In genomic region chr14:102333395-102333794, GRCh38 we compare ENCODE assay signal across 20 cellular contexts. TPM values are rescaled to one million over a fixed set of nuclear protein-coding genes. Genes with fewer than 3 reads are reported as not detected.
DNase-seq lines count a peak whose midpoint lies in the region; ATAC-seq and TF ChIP-seq lines count a peak whose summit lies in the region.
"Had no signal": no experiment of that assay in that cellular context is flagged by ENCODE, and none has a peak within 500 bp of the region (broad histone marks: within the 10 kb centered on the region; RNA-seq: fewer than 3 reads in every experiment).

No MANE protein-coding gene starts in this region.

- H3K36me3 ChIP-seq in lower lobe of right lung (peaks cover 23% of the 10 kb centered on the region), SJCRH30 (no peaks in the 10 kb centered on the region), suprapubic skin (peaks cover 65% of the 10 kb centered on the region)
- H3K36me3 ChIP-seq: BE2C had no signal

- no peaks in the 10 kb centered on the region for H3K27me3 Mint-ChIP-seq in natural killer cell treated with Interleukin-12 subunit alpha and Interleukin-12 subunit beta and Interleukin-15 and Interleukin-18, amount 100 ng/mL, for 72 hours
- H3K27me3 Mint-ChIP-seq: CD4-positive, alpha-beta memory T cell had no signal

- intact Hi-C loops in lower lobe of right lung (cut with DNase I), result no loop called here

- POLR2A ChIA-PET in RWPE1 (lab: Yijun Ruan, JAX; ENCODE audit: low non-redundant PET), result no interaction called here

- no peaks in the 10 kb centered on the region for H3K27me3 ChIP-seq in lower lobe of right lung (ENCODE audit: low read depth)
- H3K27me3 ChIP-seq in SJCRH30, result no peaks in the 10 kb centered on the region
- H3K27me3 ChIP-seq in suprapubic skin, result no peaks in the 10 kb centered on the region
- H3K27me3 ChIP-seq: BE2C had no signal

- peaks cover 0 to 3% of the 10 kb centered on the region in 2 donors for H3K4me1 Mint-ChIP-seq in natural killer cell treated with Interleukin-12 subunit alpha and Interleukin-12 subunit beta and Interleukin-15 and Interleukin-18, amount 100 ng/mL, for 72 hours (ENCODE audit: low read depth in 2 of 2)

- DNase-seq in CD1c-positive myeloid dendritic cell (ENCODE audit: extremely low spot score) (peak; percentile 29), RWPE1 (ENCODE audit: low spot score) (no peak), dedifferentiated amniotic fluid mesenchymal stem cell (ENCODE audit: extremely low spot score) (peak; percentile 4), lower lobe of right lung (no peak), SJCRH30 (no peak), suprapubic skin (ENCODE audit: low spot score in 2 of 2) (no peak), NCI-H345 treated with DMSO at 0.1 percent for 48 hours (lab: John Stamatoyannopoulos, UW; ENCODE audit: unreplicated experiment) (no peak)
- no peak for DNase-seq in natural killer cell treated with Interleukin-12 subunit alpha and Interleukin-12 subunit beta and Interleukin-15 and Interleukin-18, amount 100 ng/mL, for 72 hours (ENCODE audit: low spot score)
- DNase-seq: BE2C; CD4-positive, alpha-beta memory T cell; GM23248; HCEC 1CT; NCI-H1092 treated with DMSO at 0.1 percent for 48 hours; NCI-H2029 treated with DMSO at 0.1 percent for 48 hours; NCI-H446; NCI-H526 treated with DMSO at 0.1 percent for 48 hours; OCI-M1; SHP77; SK-N-SH had no signal

- no peak overlapping the region for H3K4me3 Mint-ChIP-seq in natural killer cell treated with Interleukin-12 subunit alpha and Interleukin-12 subunit beta and Interleukin-15 and Interleukin-18, amount 100 ng/mL, for 72 hours
- H3K4me3 Mint-ChIP-seq: CD4-positive, alpha-beta memory T cell had no signal

- H3K36me3 Mint-ChIP-seq in natural killer cell treated with Interleukin-12 subunit alpha and Interleukin-12 subunit beta and Interleukin-15 and Interleukin-18, amount 100 ng/mL, for 72 hours, result no peaks in the 10 kb centered on the region

- WGBS in suprapubic skin, result 88% methylated on average over 7 of the region's 7 CpGs

- no peak for TF ChIP-seq EP300 in suprapubic skin (IDR thresholded peaks at IDR 0.05)

- H3K4me3 ChIP-seq in lower lobe of right lung, result no peak overlapping the region
- no peak overlapping the region for H3K4me3 ChIP-seq in SJCRH30
- H3K4me3 ChIP-seq in suprapubic skin, result no peak overlapping the region
- H3K4me3 ChIP-seq: GM23248 had no signal

- H3K27ac Mint-ChIP-seq in natural killer cell treated with Interleukin-12 subunit alpha and Interleukin-12 subunit beta and Interleukin-15 and Interleukin-18, amount 100 ng/mL, for 72 hours, result no peak overlapping the region

- no peaks in the 10 kb centered on the region for H3K9me3 Mint-ChIP-seq in natural killer cell treated with Interleukin-12 subunit alpha and Interleukin-12 subunit beta and Interleukin-15 and Interleukin-18, amount 100 ng/mL, for 72 hours
- H3K9me3 Mint-ChIP-seq: CD4-positive, alpha-beta memory T cell had no signal

- H3K9me3 ChIP-seq in lower lobe of right lung (no peaks in the 10 kb centered on the region), SJCRH30 (replicated peaks) (no peaks in the 10 kb centered on the region), suprapubic skin (no peaks in the 10 kb centered on the region)
- H3K9me3 ChIP-seq: BE2C, SK-N-SH had no signal

- CTCF ChIA-PET in RWPE1 (lab: Yijun Ruan, JAX), result no interaction called here

- peak; percentile 49 to 53 for ATAC-seq in lower lobe of right lung
- no peak for ATAC-seq in natural killer cell treated with Interleukin-12 subunit alpha and Interleukin-12 subunit beta and Interleukin-15 and Interleukin-18, amount 100 ng/mL, for 72 hours

- peak overlapping the region; percentile 28; the same call in 1 of the 2 replicates for H3K27ac ChIP-seq in RWPE1
- no peak overlapping the region for H3K27ac ChIP-seq in lower lobe of right lung
- H3K27ac ChIP-seq in SJCRH30, result no peak overlapping the region
- H3K27ac ChIP-seq in suprapubic skin, result no peak overlapping the region
- H3K27ac ChIP-seq: GM23248, KMS-11 had no signal

- TF ChIP-seq CTCF in RWPE1 (conservative IDR thresholded peaks at IDR 0.05; ENCODE audit: low read depth) (no peak), lower lobe of right lung (IDR thresholded peaks at IDR 0.05) (no peak), suprapubic skin (IDR thresholded peaks at IDR 0.05) (no peak)

- TF ChIP-seq POLR2A in suprapubic skin (IDR thresholded peaks at IDR 0.05), result no peak

- H3K4me1 ChIP-seq in lower lobe of right lung (no peaks in the 10 kb centered on the region), SJCRH30 (no peaks in the 10 kb centered on the region), suprapubic skin (no peaks in the 10 kb centered on the region)
- H3K4me1 ChIP-seq: BE2C had no signal

RNA-seq across cellular contexts. Expression of gene ZNF839, which starts 13.8 kb away (rescaled TPM):
- 8.5 TPM for total RNA-seq in lower lobe of right lung
- total RNA-seq in natural killer cell treated with Interleukin-12 subunit alpha and Interleukin-12 subunit beta and Interleukin-15 and Interleukin-18, amount 100 ng/mL, for 72 hours, result 10 to 100 TPM; 10.5 to 23.8 TPM
- total RNA-seq in SJCRH30 (2014; rRNA removed; shearing (Covaris generic)), result 4.0 and 4.2 TPM in 2 replicates
- 10 to 100 TPM in 3 of 4 donors, 1 to 10 TPM in 1; 9.2 to 41.0 (median 17.7) TPM for total RNA-seq in suprapubic skin

RNA-seq across cellular contexts. Expression of gene MOK, which starts 28.4 kb away (rescaled TPM):
- total RNA-seq in lower lobe of right lung (15.8 TPM), suprapubic skin (10 to 100 TPM; 13.0 to 25.4 (median 17.0) TPM)
- total RNA-seq in natural killer cell treated with Interleukin-12 subunit alpha and Interleukin-12 subunit beta and Interleukin-15 and Interleukin-18, amount 100 ng/mL, for 72 hours, result 1 to 10 TPM; 3.0 to 5.9 TPM
- total RNA-seq in SJCRH30 (2014; rRNA removed; shearing (Covaris generic)), result 5.8 and 5.9 TPM in 2 replicates

RNA-seq across cellular contexts. Expression of gene CINP, which starts 29.3 kb away (rescaled TPM):
- total RNA-seq in lower lobe of right lung (34.3 TPM), suprapubic skin (10 to 100 TPM; 28.3 to 35.1 (median 29.4) TPM)
- 10 to 100 TPM; 38.5 to 39.1 TPM for total RNA-seq in natural killer cell treated with Interleukin-12 subunit alpha and Interleukin-12 subunit beta and Interleukin-15 and Interleukin-18, amount 100 ng/mL, for 72 hours
- 42.7 and 48.4 TPM in 2 replicates for total RNA-seq in SJCRH30 (2014; rRNA removed; shearing (Covaris generic))

RNA-seq across cellular contexts. Expression of gene TECPR2, which starts 29.3 kb away (rescaled TPM):
- total RNA-seq in lower lobe of right lung, result 23.2 TPM
- total RNA-seq in natural killer cell treated with Interleukin-12 subunit alpha and Interleukin-12 subunit beta and Interleukin-15 and Interleukin-18, amount 100 ng/mL, for 72 hours, result 10 to 100 TPM; 12.2 to 17.2 TPM
- 8.6 and 9.1 TPM in 2 replicates for total RNA-seq in SJCRH30 (2014; rRNA removed; shearing (Covaris generic))
- total RNA-seq in suprapubic skin, result 10 to 100 TPM; 12.1 to 22.6 (median 16.8) TPM

Comparison
In these comparisons a context has a peak if more than half of its experiments do, and no peak if none do; other contexts are left out.
1. DNase-seq: peak in CD1c-positive myeloid dendritic cell (single experiment) and dedifferentiated amniotic fluid mesenchymal stem cell (single experiment); none in RWPE1 (single experiment), lower lobe of right lung (single experiment), natural killer cell treated with Interleukin-12 subunit alpha and Interleukin-12 subunit beta and Interleukin-15 and Interleukin-18, amount 100 ng/mL, for 72 hours (single experiment), SJCRH30 (0 of 2), suprapubic skin (0 of 2) and NCI-H345 treated with DMSO at 0.1 percent for 48 hours (single experiment).
2. ATAC-seq: peak in lower lobe of right lung (2 of 2); none in natural killer cell treated with Interleukin-12 subunit alpha and Interleukin-12 subunit beta and Interleukin-15 and Interleukin-18, amount 100 ng/mL, for 72 hours (0 of 2).